Comparison of ENCODE assay signal across 17 cellular contexts in the genomic region with DNA sequence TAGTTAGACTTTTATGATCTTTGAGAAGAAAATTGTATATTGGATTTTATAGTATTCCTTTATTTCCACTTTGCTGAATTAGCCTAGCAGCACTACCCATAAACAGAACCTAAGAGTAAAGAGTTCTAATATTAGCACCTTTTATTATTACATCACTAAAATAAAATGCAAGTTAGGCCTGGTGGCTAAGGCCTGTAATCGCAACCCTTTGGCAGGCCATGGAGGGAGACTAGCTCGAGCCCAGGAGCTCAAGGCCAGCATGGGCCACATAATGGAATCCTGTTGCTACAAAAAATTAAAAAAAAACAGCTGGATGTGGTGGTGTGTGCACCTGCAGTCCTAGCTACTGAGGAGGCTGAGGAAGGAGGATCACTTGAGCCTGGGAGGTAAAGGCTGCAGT.
DNase-seq lines count a peak whose midpoint lies in the region; ATAC-seq, FAIRE-seq and TF ChIP-seq lines count a peak whose summit lies in the region.
"Had no signal": no experiment of that assay in that cellular context is flagged by ENCODE, and none has a peak within 500 bp of the region (broad histone marks: within the 10 kb centered on the region; RNA-seq: fewer than 3 reads in every experiment).

No MANE protein-coding gene starts in this region.

- H3K79me1 ChIP-seq in IMR-90 (ENCODE audit: low read depth in 1 of 2, low read length in 2 of 2) (peaks cover 3 to 10% of the 10 kb centered on the region in 2 experiments; a peak in 2 of 4 replicates), H1 (ENCODE audit: low read depth, low read length) (no peaks in the 10 kb centered on the region)

- H4K8ac ChIP-seq in IMR-90 (ENCODE audit: low read depth in 2 of 2, low read length in 2 of 2) (no peak overlapping the region), H1 (ENCODE audit: extremely low read depth, insufficient read depth, low read length) (0 out of 2 replicates have a peak overlapping the region, but pooled peaks have one; percentile 51)

- H4K20me1 ChIP-seq in GM23338 (replicated peaks; ENCODE audit: insufficient read depth) (no peaks in the 10 kb centered on the region), IMR-90 (ENCODE audit: insufficient read depth, low read length) (no peaks in the 10 kb centered on the region), H1 (replicated peaks in 1 of 2; ENCODE audit: control insufficient read depth in 1 of 2, insufficient read depth in 2 of 2, low read length in 2 of 2) (no peaks in the 10 kb centered on the region), neural progenitor cell (ENCODE audit: low read depth) (no peaks in the 10 kb centered on the region)

- no peaks in the 10 kb centered on the region for H3K9me3 Mint-ChIP-seq in GM23338
- no peaks in the 10 kb centered on the region for H3K9me3 Mint-ChIP-seq in neural progenitor cell

- no peak overlapping the region for H3K56ac ChIP-seq in IMR-90 (ENCODE audit: extremely low read depth, insufficient read depth, low read length)
- H3K56ac ChIP-seq in H1 (replicated peaks; ENCODE audit: insufficient read length, low read depth, low read length), result no peak overlapping the region

- no peaks in the 10 kb centered on the region for H3K23me2 ChIP-seq in H1 (ENCODE audit: low read depth, low read length)

- H3K4me1 Mint-ChIP-seq in GM23338 (no peaks in the 10 kb centered on the region), neural progenitor cell (no peaks in the 10 kb centered on the region)
- H3K4me1 Mint-ChIP-seq: B cell had no signal

- no peak overlapping the region for H3K27ac Mint-ChIP-seq in GM23338
- H3K27ac Mint-ChIP-seq in neural progenitor cell, result no peak overlapping the region
- H3K27ac Mint-ChIP-seq: B cell; CD8-positive, alpha-beta T cell had no signal

- peaks cover 2% of the 10 kb centered on the region; the same call in 1 of the 2 replicates for H3K9me1 ChIP-seq in IMR-90 (ENCODE audit: insufficient read depth, low read length)

- H3K9me3 ChIP-seq in IMR-90 (ENCODE audit: control insufficient read depth, insufficient read depth, low read length) (no peaks in the 10 kb centered on the region), H1 (ENCODE audit: insufficient read depth in 2 of 2, low read depth in 1 of 2, low read length in 1 of 2) (no peaks in the 10 kb centered on the region), neural progenitor cell (ENCODE audit: low read depth) (no peaks in the 10 kb centered on the region)

- H3K4me3 ChIP-seq in GM23338, result no peak overlapping the region
- H3K4me3 ChIP-seq in IMR-90 (ENCODE audit: insufficient read depth, low read depth, low read length), result no peak overlapping the region
- no peak overlapping the region for H3K4me3 ChIP-seq in H1 (ENCODE audit: extremely low read depth in 1 of 4, insufficient read depth in 2 of 4, low read depth in 3 of 4, low read length in 4 of 4)
- no peak overlapping the region for H3K4me3 ChIP-seq in neural progenitor cell

- POLR2A ChIA-PET in IMR-90 (lab: Charles Lee; ENCODE audit: unreplicated experiment), result no interaction called here
- POLR2A ChIA-PET in H1 (lab: Charles Lee; ENCODE audit: partially characterized antibody), result no interaction called here
- POLR2A ChIA-PET in RWPE1 (lab: Yijun Ruan, JAX; ENCODE audit: low non-redundant PET), result no interaction called here

- H3K4me3 Mint-ChIP-seq in GM23338 (no peak overlapping the region), neural progenitor cell (no peak overlapping the region)
- H3K4me3 Mint-ChIP-seq: B cell; CD8-positive, alpha-beta T cell had no signal

- H3K36me3 ChIP-seq in GM23338 (ENCODE audit: insufficient read depth) (no peaks in the 10 kb centered on the region), IMR-90 (ENCODE audit: control insufficient read depth, insufficient read depth, low read length) (peaks cover 3% of the 10 kb centered on the region; the same call in 1 of the 2 replicates), H1 (ENCODE audit: control insufficient read depth in 2 of 4, insufficient read depth in 4 of 4, low read length in 3 of 4) (no peaks in the 10 kb centered on the region), neural progenitor cell (no peaks in the 10 kb centered on the region)

- H3K14ac ChIP-seq in IMR-90 (replicated peaks; ENCODE audit: low read depth, low read length) (no peak overlapping the region), H1 (ENCODE audit: insufficient read length) (no peak overlapping the region)

- H2AK9ac ChIP-seq in IMR-90 (replicated peaks; ENCODE audit: low read depth, low read length, poor library complexity), result no peak overlapping the region

- no peak for TF ChIP-seq EP300 in H1 (IDR thresholded peaks at IDR 0.05; ENCODE audit: borderline replicate concordance in 1 of 2, low read depth in 2 of 2, low read length in 2 of 2)

- H2BK12ac ChIP-seq in H1 (ENCODE audit: low read depth, low read length), result no peak overlapping the region

- H2BK120ac ChIP-seq in IMR-90 (ENCODE audit: low read depth, low read length), result no peak overlapping the region
- no peak overlapping the region for H2BK120ac ChIP-seq in H1 (replicated peaks; ENCODE audit: low read depth, low read length)

- H3K9ac ChIP-seq in IMR-90 (ENCODE audit: low read depth, low read length), result no peak overlapping the region
- H3K9ac ChIP-seq in H1 (replicated peaks in 1 of 4; ENCODE audit: extremely low read depth in 1 of 4, low read depth in 3 of 4, low read length in 3 of 4), result no peak overlapping the region
- H3K9ac ChIP-seq in neural progenitor cell, result no peak overlapping the region

- H2BK15ac ChIP-seq in IMR-90 (ENCODE audit: low read depth, low read length) (no peak overlapping the region), H1 (ENCODE audit: low read length) (no peak overlapping the region)

- FAIRE-seq in H1 (lab: Jason Lieb, UNC), result no peak
- FAIRE-seq: D721Med had no signal

- H2AFZ ChIP-seq in GM23338 (no peak overlapping the region), IMR-90 (replicated peaks; ENCODE audit: low read length, poor library complexity) (no peak overlapping the region), H1 (ENCODE audit: low read length) (no peak overlapping the region), neural progenitor cell (replicated peaks) (no peak overlapping the region)

- intact Hi-C loops in IMR-90 (cut with micrococcal nuclease), result no loop called here

- no peaks in the 10 kb centered on the region for H3K9me2 ChIP-seq in GM23338 (ENCODE audit: insufficient read depth)

- H3K79me2 ChIP-seq in GM23338 (replicated peaks; ENCODE audit: insufficient read depth) (no peaks in the 10 kb centered on the region), H1 (ENCODE audit: control insufficient read depth in 1 of 2, insufficient read depth in 2 of 2, low read length in 2 of 2) (no peaks in the 10 kb centered on the region), neural progenitor cell (ENCODE audit: low read depth) (no peaks in the 10 kb centered on the region)

- H3K18ac ChIP-seq in IMR-90 (ENCODE audit: low read depth, low read length), result no peak overlapping the region
- H3K18ac ChIP-seq in H1 (ENCODE audit: extremely low read depth, low read length), result no peak overlapping the region

- peak; percentile 60 for ATAC-seq in GM23338
- ATAC-seq in IMR-90 (ENCODE audit: low read depth), result no peak
- ATAC-seq in HG03354 (IDR thresholded peaks at IDR 0.05; ENCODE audit: poor library complexity, severe bottlenecking, unreplicated experiment), result no peak
- ATAC-seq: CD8-positive, alpha-beta T cell had no signal

- no peak overlapping the region for H3K27ac ChIP-seq in GM23338 (ENCODE audit: low read depth)
- H3K27ac ChIP-seq in IMR-90 (ENCODE audit: insufficient read depth, low read length), result no peak overlapping the region
- no peak overlapping the region for H3K27ac ChIP-seq in H1 (ENCODE audit: low read depth, low read length)
- H3K27ac ChIP-seq in neural progenitor cell, result no peak overlapping the region
- H3K27ac ChIP-seq in RWPE1, result no peak overlapping the region

- H3K36me3 Mint-ChIP-seq in GM23338 (ENCODE audit: low read depth) (no peaks in the 10 kb centered on the region), neural progenitor cell (no peaks in the 10 kb centered on the region)
- H3K36me3 Mint-ChIP-seq: CD8-positive, alpha-beta T cell had no signal

- TF ChIP-seq POLR2A in IMR-90 (IDR thresholded peaks at IDR 0.05; ENCODE audit: low read depth, low read length), result no peak
- no peak for TF ChIP-seq POLR2A in H1 (IDR thresholded peaks at IDR 0.05; ENCODE audit: control extremely low read depth in 1 of 2, low read depth in 2 of 2, low read length in 2 of 2)

- H3F3A ChIP-seq in GM23338 (replicated peaks; ENCODE audit: low read depth) (no peaks in the 10 kb centered on the region), neural progenitor cell (ENCODE audit: low read depth) (no peaks in the 10 kb centered on the region)

- no peaks in the 10 kb centered on the region for H3K4me1 ChIP-seq in GM23338 (ENCODE audit: insufficient read depth)
- no peaks in the 10 kb centered on the region for H3K4me1 ChIP-seq in IMR-90 (ENCODE audit: control insufficient read depth, insufficient read depth, low read length)
- no peaks in the 10 kb centered on the region for H3K4me1 ChIP-seq in H1 (replicated peaks in 1 of 4; ENCODE audit: control insufficient read depth in 3 of 4, insufficient read depth in 4 of 4, low read length in 3 of 4)
- H3K4me1 ChIP-seq in neural progenitor cell, result no peaks in the 10 kb centered on the region

- no CpG with 5 or more reads among the region's 2 CpGs for WGBS in IMR-90 (ENCODE audit: extremely low coverage in 2 of 2, insufficient read length in 1 of 2), 2 experiments
- 96% methylated on average over 2 of the region's 2 CpGs; no CpG with 5 or more reads in 1 of the 2 experiments for WGBS in H1 (ENCODE audit: extremely low coverage in 1 of 2, insufficient coverage in 1 of 2, insufficient read length in 1 of 2, insufficient replicate concordance in 2 of 2, low coverage in 1 of 2, low lambda C conversion rate in 2 of 2, missing lambda C conversion rate in 1 of 2), 2 experiments

- TF ChIP-seq CTCF in GM23338 (conservative IDR thresholded peaks at IDR 0.05; ENCODE audit: low read depth in 2 of 2) (peak; percentile 13 to 45; a peak in 2 of 4 replicates), IMR-90 (conservative IDR thresholded peaks at IDR 0.05; ENCODE audit: low read depth, low read length) (0 out of 2 replicates have a peak, but pooled peaks have one; percentile 1), H1 (IDR thresholded peaks at IDR 0.05; ENCODE audit: control extremely low read depth in 1 of 3, insufficient read depth in 1 of 3, low read depth in 1 of 3, low read length in 3 of 3) (peak in 1 of 3 experiments; percentile 5; a peak in 1 of 4 replicates), neural progenitor cell (IDR thresholded peaks at IDR 0.05) (peak; percentile 20), RWPE1 (conservative IDR thresholded peaks at IDR 0.05; ENCODE audit: low read depth) (no peak)

- DNase-seq in GM23338 (ENCODE audit: low spot score), result peak; percentile 41
- no peak for DNase-seq in IMR-90
- DNase-seq in H1 (ENCODE audit: low read depth in 1 of 2, low spot score in 2 of 2), result no peak
- DNase-seq in neural progenitor cell (ENCODE audit: low spot score), result no peak
- DNase-seq in RWPE1 (ENCODE audit: low spot score), result no peak
- DNase-seq in middle frontal gyrus (ENCODE audit: extremely low spot score, low spot score), result no peak
- DNase-seq: CD8-positive, alpha-beta T cell; Kasumi-1; NCI-H1417; NCI-H1930; NCI-H2171; NCI-H446 treated with DMSO at 0.1 percent for 48 hours; NCI-H748 treated with DMSO at 0.1 percent for 48 hours; SHP77 had no signal

- H4K91ac ChIP-seq in IMR-90 (ENCODE audit: insufficient read depth, low read depth, low read length) (no peak overlapping the region), H1 (replicated peaks; ENCODE audit: insufficient read length, low read length) (no peak overlapping the region)

- H2BK5ac ChIP-seq in IMR-90 (ENCODE audit: low read depth, low read length, poor library complexity, severe bottlenecking) (no peak overlapping the region), H1 (ENCODE audit: low read depth, low read length) (no peak overlapping the region)

- H3K27me3 ChIP-seq in GM23338 (ENCODE audit: insufficient read depth), result no peaks in the 10 kb centered on the region
- no peaks in the 10 kb centered on the region for H3K27me3 ChIP-seq in IMR-90 (ENCODE audit: control insufficient read depth, insufficient read depth, low read length)
- no peaks in the 10 kb centered on the region for H3K27me3 ChIP-seq in H1 (replicated peaks in 1 of 4; ENCODE audit: control insufficient read depth in 3 of 4, extremely low read depth in 1 of 4, insufficient read depth in 3 of 4, low read length in 3 of 4)
- no peaks in the 10 kb centered on the region for H3K27me3 ChIP-seq in neural progenitor cell

- in situ Hi-C loops in IMR-90 (cut with MboI; ENCODE audit: low sequenced_read_pairs), result no loop called here

- H3K23ac ChIP-seq in IMR-90 (ENCODE audit: low read depth, low read length) (no peak overlapping the region), H1 (ENCODE audit: insufficient read length) (no peak overlapping the region)

- no TSS peak for BruUV-seq in IMR-90 (replicated peaks; lab: Mats Ljungman, UMichigan)

- H3K4me2 ChIP-seq in GM23338, result no peak overlapping the region
- no peak overlapping the region for H3K4me2 ChIP-seq in IMR-90 (ENCODE audit: low read depth, low read length)
- no peak overlapping the region for H3K4me2 ChIP-seq in H1 (ENCODE audit: insufficient read depth in 1 of 2, low read depth in 2 of 2, low read length in 2 of 2)
- H3K4me2 ChIP-seq in neural progenitor cell, result no peak overlapping the region

- H3K4ac ChIP-seq in IMR-90 (ENCODE audit: low read depth, low read length), result no peak overlapping the region
- H3K4ac ChIP-seq in H1 (replicated peaks; ENCODE audit: insufficient read length, low read depth, low read length), result no peak overlapping the region

- H4K5ac ChIP-seq in IMR-90 (ENCODE audit: low read depth, low read length) (no peak overlapping the region), H1 (ENCODE audit: insufficient read length, low read depth, low read length) (no peak overlapping the region)

- CTCF ChIA-PET in IMR-90 (lab: Yijun Ruan, JAX) (interaction anchor here (1.0 kb wide), 1 partner anchor 12 kb away, joined by 3 read pairs; no protein-coding TSS in a partner anchor), H1 (lab: Charles Lee; ENCODE audit: partially characterized antibody) (interaction anchor here (0.6 to 1.5 kb wide), 6 partner anchors 12 to 357 kb away, joined by 3 to 4 read pairs (median 4); no protein-coding TSS in a partner anchor), RWPE1 (lab: Yijun Ruan, JAX) (interaction anchor here (0.6 kb wide), 1 partner anchor 36 kb away, joined by 3 read pairs; no protein-coding TSS in a partner anchor)

- TF ChIP-seq RAD21 in IMR-90 (IDR thresholded peaks at IDR 0.05; ENCODE audit: low read length) (no peak), H1 (IDR thresholded peaks at IDR 0.05 in 1 of 2, conservative IDR thresholded peaks at IDR 0.05 in 1 of 2; ENCODE audit: low read depth in 2 of 2, low read length in 2 of 2) (0 out of 4 replicates have a peak, but pooled peaks of 1 of the 2 experiments have one; percentile 12)

- H2BK20ac ChIP-seq in IMR-90 (ENCODE audit: low read depth, low read length) (no peak overlapping the region), H1 (ENCODE audit: low read length) (no peak overlapping the region)

- H2AK5ac ChIP-seq in IMR-90 (ENCODE audit: low read depth, low read length) (no peak overlapping the region), H1 (ENCODE audit: low read depth, low read length) (no peak overlapping the region)

- H3K27me3 Mint-ChIP-seq in GM23338 (ENCODE audit: insufficient read depth, low read depth, poor library complexity) (peaks cover 3% of the 10 kb centered on the region), neural progenitor cell (ENCODE audit: insufficient read depth, low read depth) (no peaks in the 10 kb centered on the region)
- H3K27me3 Mint-ChIP-seq: B cell had no signal

- dilution Hi-C loops in IMR-90 (cut with HindIII; ENCODE audit: low sequenced_read_pairs, unreplicated experiment), result no loop called here
